In genomic region chr1:117638759-117639158, GRCh38 we compare ENCODE assay signal across 22 cellular contexts. TPM values are rescaled to one million over a fixed set of nuclear protein-coding genes. Genes with fewer than 3 reads are reported as not detected.
DNase-seq lines count a peak whose midpoint lies in the region; ATAC-seq and TF ChIP-seq lines count a peak whose summit lies in the region.
"Had no signal": no experiment of that assay in that cellular context is flagged by ENCODE, and none has a peak within 500 bp of the region (broad histone marks: within the 10 kb centered on the region; RNA-seq: fewer than 3 reads in every experiment).

No MANE protein-coding gene starts in this region.

- no peak overlapping the region for H3K4me3 ChIP-seq in transverse colon
- H3K4me3 ChIP-seq: smooth muscle cell had no signal

- TF ChIP-seq EP300 in transverse colon (IDR thresholded peaks at IDR 0.05; ENCODE audit: low read depth) = no peak

- peaks cover 25% of the 10 kb centered on the region for H3K4me1 Mint-ChIP-seq in activated CD8-positive, alpha-beta memory T cell treated with anti-CD3 and anti-CD28 coated beads, Interleukin-2, amount 10 ng/mL, durations not matched to agents 7 days and 5 days

- TF ChIP-seq POLR2A in erythroblast (IDR thresholded peaks at IDR 0.05; ENCODE audit: low read length) = no peak
- no peak for TF ChIP-seq POLR2A in transverse colon (IDR thresholded peaks at IDR 0.05)

- DNase-seq in activated CD8-positive, alpha-beta memory T cell treated with anti-CD3 and anti-CD28 coated beads, Interleukin-2, amount 50 U/mL, for 48 hours = peak; percentile 44
- DNase-seq in activated CD8-positive, alpha-beta memory T cell treated with anti-CD3 and anti-CD28 coated beads, Interleukin-2, amount 10 ng/mL, durations not matched to agents 7 days and 5 days = no peak
- DNase-seq in NCI-H2196 (lab: John Stamatoyannopoulos, UW; ENCODE audit: unreplicated experiment) (peak; percentile 69), erythroblast (lab: John Stamatoyannopoulos, UW) (peak; percentile 33 to 35), transverse colon (peak; percentile 42), foreskin melanocyte (no peak)
- DNase-seq: activated CD4-positive, alpha-beta T cell treated with anti-CD3 and anti-CD28 coated beads for 48 hours; activated naive CD4-positive, alpha-beta T cell treated with anti-CD3 and anti-CD28 coated beads for 36 hours; activated T-cell treated with anti-CD3 and anti-CD28 coated beads, Interleukin-2, amount 50 U/mL, for 1 hour; aorta; effector CD8-positive, alpha-beta T cell; EL; natural killer cell; NCI-H1436 treated with DMSO at 0.1 percent for 48 hours; NCI-H526 treated with DMSO at 0.1 percent for 48 hours; stimulated activated CD4-positive, alpha-beta T cell treated with anti-CD3 and anti-CD28 coated beads, Interleukin-4, amount 100 ng/mL, for 24 hours; substantia nigra had no signal

- H3K4me1 ChIP-seq in transverse colon = no peaks in the 10 kb centered on the region

- H3K27me3 ChIP-seq in transverse colon = no peaks in the 10 kb centered on the region

- CTCF ChIA-PET in activated CD8-positive, alpha-beta memory T cell treated with anti-CD3 and anti-CD28 coated beads, Interleukin-2, amount 10 ng/mL, durations not matched to agents 7 days and 5 days (lab: Charles Lee) = interaction anchor here (1.3 kb wide), 1 partner anchor 9 kb away, joined by 3 read pairs; no protein-coding TSS in a partner anchor

- ATAC-seq in activated CD8-positive, alpha-beta memory T cell treated with anti-CD3 and anti-CD28 coated beads, Interleukin-2, amount 10 ng/mL, durations not matched to agents 7 days and 5 days = no peak
- ATAC-seq in GM19452 (IDR thresholded peaks at IDR 0.05; ENCODE audit: unreplicated experiment) = no peak
- no peak for ATAC-seq in activated CD4-positive, CD25-positive, alpha-beta regulatory T cell treated with anti-CD3 and anti-CD28 coated beads, Interleukin-2, amount 50 U/mL, for 24 hours
- ATAC-seq: CD8-positive, alpha-beta T cell had no signal

- H3K27ac ChIP-seq in transverse colon = peak overlapping the region in 2 of 4 donors; percentile 37 to 44

- TF ChIP-seq CTCF in transverse colon (IDR thresholded peaks at IDR 0.05) = no peak

- no peaks in the 10 kb centered on the region for H3K9me3 ChIP-seq in transverse colon

- in situ Hi-C loops in transverse colon (cut with MboI; ENCODE audit: low pct_ligation_motif_present in 1 of 4, low pct_unique_long_range_greater_than_20kb in 1 of 4, low sequenced_read_pairs in 3 of 4) = no loop called here

- H3K9me3 Mint-ChIP-seq in activated CD8-positive, alpha-beta memory T cell treated with anti-CD3 and anti-CD28 coated beads, Interleukin-2, amount 10 ng/mL, durations not matched to agents 7 days and 5 days (ENCODE audit: low read depth) = no peaks in the 10 kb centered on the region
- H3K9me3 Mint-ChIP-seq: activated naive CD4-positive, alpha-beta T cell treated with anti-CD3 and anti-CD28 coated beads for 36 hours; CD8-positive, alpha-beta T cell; natural killer cell had no signal

- peaks cover 1% of the 10 kb centered on the region for H3K36me3 Mint-ChIP-seq in activated CD8-positive, alpha-beta memory T cell treated with anti-CD3 and anti-CD28 coated beads, Interleukin-2, amount 10 ng/mL, durations not matched to agents 7 days and 5 days
- H3K36me3 Mint-ChIP-seq: CD8-positive, alpha-beta T cell; natural killer cell had no signal

- H3K4me3 Mint-ChIP-seq in activated CD8-positive, alpha-beta memory T cell treated with anti-CD3 and anti-CD28 coated beads, Interleukin-2, amount 10 ng/mL, durations not matched to agents 7 days and 5 days = no peak overlapping the region
- H3K4me3 Mint-ChIP-seq: activated naive CD4-positive, alpha-beta T cell treated with anti-CD3 and anti-CD28 coated beads for 36 hours; CD8-positive, alpha-beta T cell; natural killer cell had no signal

- peaks cover 4% of the 10 kb centered on the region for H3K27me3 Mint-ChIP-seq in activated CD8-positive, alpha-beta memory T cell treated with anti-CD3 and anti-CD28 coated beads, Interleukin-2, amount 10 ng/mL, durations not matched to agents 7 days and 5 days

- intact Hi-C loops in transverse colon (cut with DNase I; ENCODE audit: low total_unique reads) = no loop called here

- whole genome bisulfite sequencing in transverse colon (ENCODE audit: low coverage in 1 of 2), 2 donors = 72 to 76% methylated on average over 4 of the region's 4 CpGs

- no peak overlapping the region for H3K27ac Mint-ChIP-seq in activated CD8-positive, alpha-beta memory T cell treated with anti-CD3 and anti-CD28 coated beads, Interleukin-2, amount 10 ng/mL, durations not matched to agents 7 days and 5 days
- H3K27ac Mint-ChIP-seq: activated naive CD4-positive, alpha-beta T cell treated with anti-CD3 and anti-CD28 coated beads for 36 hours; CD8-positive, alpha-beta T cell; natural killer cell; progenitor cell of endocrine pancreas had no signal

- H3K36me3 ChIP-seq in transverse colon = no peaks in the 10 kb centered on the region

RNA-seq across cellular contexts. Expression of gene TENT5C, which starts 32.9 kb away (rescaled TPM):
- 10 to 100 TPM; 41.6 to 50.3 TPM for total RNA-seq in activated CD8-positive, alpha-beta memory T cell treated with anti-CD3 and anti-CD28 coated beads, Interleukin-2, amount 10 ng/mL, durations not matched to agents 7 days and 5 days
- 10 to 100 TPM in 3 of 4 donors, 1 to 10 TPM in 1; 3.4 to 30.8 (median 18.1) TPM for total RNA-seq in transverse colon

Comparison
In these comparisons a context has a peak if more than half of its experiments do, and no peak if none do; other contexts are left out.
1. DNase-seq: peak in activated CD8-positive, alpha-beta memory T cell treated with anti-CD3 and anti-CD28 coated beads, Interleukin-2, amount 50 U/mL, for 48 hours (single experiment), NCI-H2196 (single experiment), erythroblast (2 of 2) and transverse colon (single experiment); none in activated CD8-positive, alpha-beta memory T cell treated with anti-CD3 and anti-CD28 coated beads, Interleukin-2, amount 10 ng/mL, durations not matched to agents 7 days and 5 days (single experiment) and foreskin melanocyte (single experiment).